22 cellular contexts compared by ENCODE assay signal in the genomic region with DNA sequence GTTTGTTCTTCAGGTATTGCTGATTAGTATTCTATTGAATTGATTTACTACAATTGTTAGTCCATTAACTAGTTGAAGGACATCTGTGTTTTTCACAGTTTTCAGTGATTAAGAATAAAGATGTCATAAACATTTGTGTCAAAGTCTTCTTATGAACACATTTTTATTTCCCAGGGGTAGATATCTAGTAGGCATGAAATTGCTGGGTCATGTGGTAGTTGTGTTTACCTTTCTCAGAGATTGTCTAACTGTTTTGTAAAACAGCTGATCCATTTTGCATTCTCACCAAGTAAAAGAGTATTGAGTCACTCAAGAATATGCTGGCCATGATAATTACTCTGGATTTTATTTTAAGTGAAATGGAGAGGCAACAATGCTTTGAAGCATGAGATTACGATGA.
"Had no signal": no experiment of that assay in that cellular context is flagged by ENCODE, and none has a peak within 500 bp of the region (broad histone marks: within the 10 kb centered on the region; RNA-seq: fewer than 3 reads in every experiment).

No MANE protein-coding gene starts in this region.

- DNase-seq: hypothalamus; immature natural killer cell; islet precursor cell; left ventricle myocardium inferior; mesendoderm; naive B cell; natural killer cell; nephron progenitor cell; occipital lobe; ovary; right cardiac atrium; stimulated activated CD4-positive, alpha-beta T cell treated with anti-CD3 and anti-CD28 coated beads, Interleukin-12 subunit alpha, Interleukin-12 subunit beta, amount 100 ng/mL, for 4 hours; stimulated activated CD4-positive, alpha-beta T cell treated with anti-CD3 and anti-CD28 coated beads, Interleukin-15, amount 100 ng/mL, for 24 hours; stimulated activated CD4-positive, alpha-beta T cell treated with anti-CD3 and anti-CD28 coated beads, Interleukin-2, amount 100 ng/mL, for 24 hours; stimulated activated CD4-positive, alpha-beta T cell treated with anti-CD3 and anti-CD28 coated beads, Interleukin-4, amount 100 ng/mL, for 1 hour; stimulated activated naive B cell treated with anti-CD40 and anti-IgM and Interleukin-4, amounts not matched to agents 10 μg/mL and 1 μg/mL and 100 μg/mL, for 72 hours; stimulated activated naive CD8-positive, alpha-beta T cell treated with anti-CD3 and anti-CD28 coated beads, Interleukin-15, Interleukin-2, amounts not matched to agents 100 U/mL and 50 U/mL, for 24 hours; stomach; testis; thyroid gland; transverse colon; upper lobe of left lung had no signal
